Comparison of ENCODE assay signal across 8 cellular contexts in the genomic region with DNA sequence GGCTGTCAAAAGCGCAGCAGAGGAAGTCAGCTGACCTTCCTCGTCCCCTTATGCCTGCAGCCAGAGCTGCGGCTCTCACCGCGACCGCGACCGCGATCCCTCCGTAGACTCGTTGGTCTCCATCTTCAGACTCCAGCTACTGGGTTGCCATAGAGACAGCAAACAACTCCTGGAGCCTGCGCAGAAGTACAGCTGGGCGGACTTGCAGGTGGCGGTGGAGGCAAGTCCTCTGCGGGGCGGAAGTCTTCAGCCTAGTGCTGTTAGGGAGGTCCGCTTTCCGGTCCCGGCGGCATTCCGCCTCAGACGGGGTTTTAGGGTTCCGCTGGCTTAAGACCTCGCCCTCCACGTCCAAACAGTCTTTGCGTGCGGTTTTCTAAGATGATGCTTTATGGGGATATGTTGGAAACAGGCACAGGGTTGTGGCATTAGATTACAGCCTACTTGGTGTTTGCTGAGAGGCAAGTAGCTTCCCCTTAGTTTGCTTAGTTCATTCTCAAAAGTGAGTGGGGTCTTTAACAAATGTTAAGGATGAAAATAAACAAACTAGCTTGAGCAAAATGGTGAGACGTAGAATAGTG. TPM values are rescaled to one million over a fixed set of nuclear protein-coding genes. Genes with fewer than 3 reads are reported as not detected.
DNase-seq lines count a peak whose midpoint lies in the region.

A gene with protein sequence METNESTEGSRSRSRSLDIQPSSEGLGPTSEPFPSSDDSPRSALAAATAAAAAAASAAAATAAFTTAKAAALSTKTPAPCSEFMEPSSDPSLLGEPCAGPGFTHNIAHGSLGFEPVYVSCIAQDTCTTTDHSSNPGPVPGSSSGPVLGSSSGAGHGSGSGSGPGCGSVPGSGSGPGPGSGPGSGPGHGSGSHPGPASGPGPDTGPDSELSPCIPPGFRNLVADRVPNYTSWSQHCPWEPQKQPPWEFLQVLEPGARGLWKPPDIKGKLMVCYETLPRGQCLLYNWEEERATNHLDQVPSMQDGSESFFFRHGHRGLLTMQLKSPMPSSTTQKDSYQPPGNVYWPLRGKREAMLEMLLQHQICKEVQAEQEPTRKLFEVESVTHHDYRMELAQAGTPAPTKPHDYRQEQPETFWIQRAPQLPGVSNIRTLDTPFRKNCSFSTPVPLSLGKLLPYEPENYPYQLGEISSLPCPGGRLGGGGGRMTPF (minus strand): TSS at position 238 of the 578 bp plus-strand sequence. CDS start 115 bp downstream, at position 123.

- peak within 1 kb of the TSS; percentile 88 for H3K27ac Mint-ChIP-seq in activated naive CD4-positive, alpha-beta T cell treated with anti-CD3 and anti-CD28 coated beads for 36 hours

- CTCF ChIA-PET in activated naive CD4-positive, alpha-beta T cell treated with anti-CD3 and anti-CD28 coated beads for 36 hours (lab: Charles Lee): interaction anchor here (0.6 to 2.7 kb wide), 11 partner anchors 14 to 143 kb away, joined by 3 to 11 read pairs (median 4); no protein-coding TSS in a partner anchor

- H3K36me3 Mint-ChIP-seq in activated naive CD4-positive, alpha-beta T cell treated with anti-CD3 and anti-CD28 coated beads for 36 hours (ENCODE audit: low read depth): no peaks in the 10 kb centered on the region

- H3K27me3 ChIP-seq in HAP-1 (ENCODE audit: low read depth) (no peaks in the 10 kb centered on the region), MG63 (no peaks in the 10 kb centered on the region), SJCRH30 (no peaks in the 10 kb centered on the region)

- no peaks in the 10 kb centered on the region for H3K9me3 Mint-ChIP-seq in activated naive CD4-positive, alpha-beta T cell treated with anti-CD3 and anti-CD28 coated beads for 36 hours

- H3K4me1 ChIP-seq in HAP-1: peaks cover 15% of the 10 kb centered on the region
- H3K4me1 ChIP-seq in SJCRH30: peaks cover 12% of the 10 kb centered on the region; the same call in 1 of the 2 replicates

- intact Hi-C loops in activated naive CD4-positive, alpha-beta T cell treated with anti-CD3 and anti-CD28 coated beads for 36 hours (cut with micrococcal nuclease): loop anchor here (2.0 to 5.0 kb wide), 2 partner anchors 21 to 445 kb away; partner anchors contain the start of genes GNE and NPR2

- in situ Hi-C loops in G401 (cut with HindIII; ENCODE audit: low sequenced_read_pairs): no loop called here
- in situ Hi-C loops in HAP-1 (cut with MboI; ENCODE audit: low sequenced_read_pairs): no loop called here

- H3K36me3 ChIP-seq in HAP-1 (replicated peaks): peaks cover 11% of the 10 kb centered on the region
- peaks cover 31% of the 10 kb centered on the region for H3K36me3 ChIP-seq in MG63
- H3K36me3 ChIP-seq in SJCRH30: no peaks in the 10 kb centered on the region

- H3K4me3 ChIP-seq in HAP-1 (peak within 1 kb of the TSS; percentile 24), MG63 (peak within 1 kb of the TSS; percentile 51), SJCRH30 (peak within 1 kb of the TSS; percentile 51)

- H3K27ac ChIP-seq in SJCRH30: peak within 1 kb of the TSS; percentile 45

- H3K9me3 ChIP-seq in HAP-1 (no peaks in the 10 kb centered on the region), MG63 (no peaks in the 10 kb centered on the region), SJCRH30 (replicated peaks) (no peaks in the 10 kb centered on the region)

- H3K4me3 Mint-ChIP-seq in activated naive CD4-positive, alpha-beta T cell treated with anti-CD3 and anti-CD28 coated beads for 36 hours: peak within 1 kb of the TSS; percentile 82

- peaks cover 28% of the 10 kb centered on the region for H3K4me1 Mint-ChIP-seq in activated naive CD4-positive, alpha-beta T cell treated with anti-CD3 and anti-CD28 coated beads for 36 hours (ENCODE audit: low read depth)

- no peaks in the 10 kb centered on the region for H3K27me3 Mint-ChIP-seq in activated naive CD4-positive, alpha-beta T cell treated with anti-CD3 and anti-CD28 coated beads for 36 hours (ENCODE audit: low read depth)

- DNase-seq in G401 (ENCODE audit: low spot score) (peak; percentile 98), HAP-1 (ENCODE audit: low spot score in 2 of 2) (peak; percentile 96), MG63 (peak; percentile 99), SJCRH30 (peak; percentile 93 to 95), germinal center (ENCODE audit: low spot score) (peak; percentile 93), non-pigmented ciliary epithelial cell (ENCODE audit: low read depth) (peak; percentile 92), superior temporal gyrus (ENCODE audit: extremely low spot score) (peak; percentile 96)
- peak; percentile 96 for DNase-seq in activated naive CD4-positive, alpha-beta T cell treated with anti-CD3 and anti-CD28 coated beads for 36 hours

RNA-seq across cellular contexts. Expression of the gene that starts here (rescaled TPM):
- total RNA-seq in G401 (2014; rRNA removed; shearing (Covaris generic)): 2.1 and 2.4 TPM in 2 replicates
- total RNA-seq in MG63 (2014; rRNA removed; shearing (Covaris generic); ENCODE audit: low replicate concordance): 2.4 TPM in 1 of 2 replicates, not detected in the other
- 0.20 and 0.63 TPM in 2 replicates for total RNA-seq in SJCRH30 (2014; rRNA removed; shearing (Covaris generic))
- 1 to 10 TPM in 1 of 2 experiments, under 1 TPM in 1; 0.95 to 1.1 TPM for total RNA-seq in activated naive CD4-positive, alpha-beta T cell treated with anti-CD3 and anti-CD28 coated beads for 36 hours

Comparison
In these comparisons a context has a peak if more than half of its experiments do, and no peak if none do; other contexts are left out.
1. Peak in every context shown above with its lines: DNase-seq, H3K4me3 ChIP-seq and H3K27ac ChIP-seq.
2. Peak in DNase-seq, H3K4me3 ChIP-seq and H3K27ac ChIP-seq in SJCRH30; RNA of the gene not detected or under 1 TPM.